ENCODE assay signal across 22 cellular contexts in the genomic region with DNA sequence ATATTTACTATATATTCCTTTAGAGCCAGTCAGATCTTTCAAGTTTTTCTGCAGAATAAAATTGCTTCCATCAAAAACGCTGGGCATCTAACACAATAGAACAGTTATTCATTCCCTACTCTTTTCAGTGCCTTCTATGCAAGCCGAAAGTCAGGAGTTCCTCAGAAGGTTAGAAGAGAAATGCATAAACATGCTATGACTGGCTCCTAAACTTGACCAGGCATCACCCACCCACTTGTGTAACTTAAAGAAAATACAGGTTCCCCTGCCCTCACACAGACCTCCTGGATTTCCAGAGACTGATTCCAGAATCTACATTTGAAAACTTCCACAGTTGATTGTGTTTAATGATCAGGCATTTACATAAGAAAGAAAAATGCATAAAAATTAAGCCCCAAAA.
"Had no signal": no experiment of that assay in that cellular context is flagged by ENCODE, and none has a peak within 500 bp of the region (broad histone marks: within the 10 kb centered on the region; RNA-seq: fewer than 3 reads in every experiment).

No MANE protein-coding gene starts in this region.

- ATAC-seq: HepG2 had no signal

- H3K36me3 ChIP-seq: SJSA1 had no signal

- H3K27ac ChIP-seq: SJSA1, SK-N-MC had no signal

- H3K4me1 ChIP-seq: SJSA1 had no signal

- H3K9me3 ChIP-seq: SJSA1 had no signal

- H3K27me3 ChIP-seq: SJSA1 had no signal

- H3K4me3 ChIP-seq: SJSA1, SK-N-MC had no signal

- DNase-seq: IMR-90, Karpas-422, KG1, MM.1S, NCI-H1092 treated with DMSO at 0.1 percent for 48 hours, NCI-H1436, NCI-H187, NCI-H2029, NCI-H2081 treated with DMSO at 0.1 percent for 48 hours, NCI-H2171, NCI-H226, NCI-H446, NCI-H510A, NCI-H524 treated with DMSO at 0.1 percent for 48 hours, NCI-H69, NCI-H774, Right ventricle myocardium superior, RPMI8226, SIG-M5 had no signal
